In genomic region chr22:33737662-33738061, GRCh38 we compare ENCODE assay signal across 21 cellular contexts.
DNase-seq lines count a peak whose midpoint lies in the region; ATAC-seq, FAIRE-seq and TF ChIP-seq lines count a peak whose summit lies in the region.
"Had no signal": no experiment of that assay in that cellular context is flagged by ENCODE, and none has a peak within 500 bp of the region (broad histone marks: within the 10 kb centered on the region; RNA-seq: fewer than 3 reads in every experiment).

No MANE protein-coding gene starts in this region.

- intact Hi-C loops in right cardiac atrium (cut with DNase I) = no loop called here

- WGBS in right cardiac atrium = 78% methylated on average over 3 of the region's 3 CpGs

- TF ChIP-seq CTCF in cardiac muscle cell (IDR thresholded peaks at IDR 0.05; ENCODE audit: low read depth, low read length) = no peak
- no peak for TF ChIP-seq CTCF in bronchial epithelial cell (IDR thresholded peaks at IDR 0.05; ENCODE audit: insufficient read depth, low read length, severe bottlenecking)

- no peaks in the 10 kb centered on the region for H3K36me3 Mint-ChIP-seq in activated naive CD8-positive, alpha-beta T cell treated with anti-CD3 and anti-CD28 coated beads, Interleukin-2, amount 50 U/mL, for 24 hours (ENCODE audit: low read depth)
- H3K36me3 Mint-ChIP-seq: CD4-positive, CD25-positive, alpha-beta regulatory T cell had no signal

- H3K27ac Mint-ChIP-seq in activated naive CD8-positive, alpha-beta T cell treated with anti-CD3 and anti-CD28 coated beads, Interleukin-2, amount 50 U/mL, for 24 hours = no peak overlapping the region
- H3K27ac Mint-ChIP-seq: CD4-positive, CD25-positive, alpha-beta regulatory T cell had no signal

- H3K27me3 ChIP-seq in cardiac muscle cell (no peaks in the 10 kb centered on the region), right cardiac atrium (ENCODE audit: control insufficient read depth, insufficient read depth) (no peaks in the 10 kb centered on the region), bronchial epithelial cell (ENCODE audit: control insufficient read depth, insufficient read depth, low read length) (no peaks in the 10 kb centered on the region), iPS-20b (ENCODE audit: insufficient read depth, low read length) (no peaks in the 10 kb centered on the region)
- H3K27me3 ChIP-seq: BE2C had no signal

- H3K27ac ChIP-seq in cardiac muscle cell (peak overlapping the region; percentile 30), right cardiac atrium (ENCODE audit: low read length) (no peak overlapping the region), iPS-20b (ENCODE audit: low read length) (peak overlapping the region; percentile 33)
- H3K27ac ChIP-seq: GM23248 had no signal

- no peak for ATAC-seq in right cardiac atrium
- ATAC-seq in activated naive CD8-positive, alpha-beta T cell treated with anti-CD3 and anti-CD28 coated beads, Interleukin-2, amount 50 U/mL, for 24 hours = no peak

- no peak overlapping the region for H3K4me3 ChIP-seq in cardiac muscle cell
- no peak overlapping the region for H3K4me3 ChIP-seq in right cardiac atrium (ENCODE audit: low read length)
- H3K4me3 ChIP-seq in bronchial epithelial cell (ENCODE audit: low read depth, low read length) = no peak overlapping the region
- H3K4me3 ChIP-seq in iPS-20b (ENCODE audit: low read length) = peak overlapping the region; percentile 45; the same call in 1 of the 2 replicates
- H3K4me3 ChIP-seq: GM23248 had no signal

- no peak overlapping the region for H3K4me3 Mint-ChIP-seq in activated naive CD8-positive, alpha-beta T cell treated with anti-CD3 and anti-CD28 coated beads, Interleukin-2, amount 50 U/mL, for 24 hours
- H3K4me3 Mint-ChIP-seq: CD4-positive, CD25-positive, alpha-beta regulatory T cell had no signal

- no peaks in the 10 kb centered on the region for H3K27me3 Mint-ChIP-seq in activated naive CD8-positive, alpha-beta T cell treated with anti-CD3 and anti-CD28 coated beads, Interleukin-2, amount 50 U/mL, for 24 hours

- peaks cover 9% of the 10 kb centered on the region for H3K4me1 ChIP-seq in cardiac muscle cell (ENCODE audit: low read depth)
- H3K4me1 ChIP-seq in right cardiac atrium (ENCODE audit: control insufficient read depth, insufficient read depth, low read length) = no peaks in the 10 kb centered on the region
- peaks cover 40% of the 10 kb centered on the region; the same call in 1 of the 2 replicates for H3K4me1 ChIP-seq in iPS-20b (ENCODE audit: insufficient read depth, low read length)
- H3K4me1 ChIP-seq: BE2C had no signal

- peak; percentile 90 for FAIRE-seq in bronchial epithelial cell (lab: Jason Lieb, UNC)

- peak overlapping the region; percentile 51; the same call in 1 of the 2 replicates for H3K9ac ChIP-seq in iPS-20b (ENCODE audit: low read depth, low read length)
- H3K9ac ChIP-seq: GM23248 had no signal

- DNase-seq in cardiac muscle cell (ENCODE audit: low read depth in 1 of 2, low spot score in 1 of 2) (no peak), right cardiac atrium (no peak), bronchial epithelial cell (ENCODE audit: low read depth) (no peak), putamen (ENCODE audit: low spot score) (peak; percentile 42), NCI-H446 (lab: John Stamatoyannopoulos, UW) (no peak), activated T-cell treated with anti-CD3 and anti-CD28 coated beads for 4 hours (no peak)
- DNase-seq in activated naive CD8-positive, alpha-beta T cell treated with anti-CD3 and anti-CD28 coated beads, Interleukin-2, amount 50 U/mL, for 24 hours = no peak
- DNase-seq: BE2C; CD4-positive, CD25-positive, alpha-beta regulatory T cell; COR-L47; DMS153; GDM1; GM23248; KG1; MV-4-11; NCI-H1694 treated with DMSO at 0.1 percent for 48 hours; NCI-H2107; NCI-H226; NCI-H524 treated with DMSO at 0.1 percent for 48 hours; SIG-M5 had no signal

- no peaks in the 10 kb centered on the region for H3K4me1 Mint-ChIP-seq in activated naive CD8-positive, alpha-beta T cell treated with anti-CD3 and anti-CD28 coated beads, Interleukin-2, amount 50 U/mL, for 24 hours
- H3K4me1 Mint-ChIP-seq: CD4-positive, CD25-positive, alpha-beta regulatory T cell had no signal

- no peaks in the 10 kb centered on the region for H3K36me3 ChIP-seq in cardiac muscle cell
- no peaks in the 10 kb centered on the region for H3K36me3 ChIP-seq in bronchial epithelial cell (ENCODE audit: control insufficient read depth, insufficient read depth, low read length)
- H3K36me3 ChIP-seq in iPS-20b (ENCODE audit: insufficient read depth, low read depth, low read length) = no peaks in the 10 kb centered on the region
- H3K36me3 ChIP-seq: BE2C had no signal

- no peaks in the 10 kb centered on the region for H3K9me3 Mint-ChIP-seq in activated naive CD8-positive, alpha-beta T cell treated with anti-CD3 and anti-CD28 coated beads, Interleukin-2, amount 50 U/mL, for 24 hours

- H3K9me3 ChIP-seq in cardiac muscle cell (ENCODE audit: low read depth) = no peaks in the 10 kb centered on the region
- no peaks in the 10 kb centered on the region for H3K9me3 ChIP-seq in right cardiac atrium (ENCODE audit: control insufficient read depth, low read length)
- no peaks in the 10 kb centered on the region for H3K9me3 ChIP-seq in iPS-20b (ENCODE audit: insufficient read depth, low read depth, low read length)
- H3K9me3 ChIP-seq: BE2C had no signal
